Comparison of ENCODE assay signal across 1 cellular context in genomic region chrX:20265221-20265725, GRCh38.
A peak's percentile ranks its signal among the peaks of the same experiment; 100 is the strongest.
TF ChIP-seq lines count a peak whose summit lies in the region.

No MANE protein-coding gene starts in this region.

TF ChIP-seq in IMR-90, 13 proteins besides CTCF, POLR2A, EP300 and RAD21:
- TF ChIP-seq MXI1 (IDR thresholded peaks at IDR 0.05; ENCODE audit: borderline replicate concordance, low read depth, low read length) (0 out of 2 replicates have a peak, but pooled peaks have one; percentile 55), FOS (IDR thresholded peaks at IDR 0.05; ENCODE audit: low read depth, low read length) (peak; percentile 27; the same call in 1 of the 2 replicates), RCOR1 (IDR thresholded peaks at IDR 0.05; ENCODE audit: insufficient replicate concordance, low read length) (no peak), BHLHE40 (IDR thresholded peaks at IDR 0.05; ENCODE audit: low read depth, low read length) (peak; percentile 81)
